20 cellular contexts compared by ENCODE assay signal in genomic region chr5:108753877-108754276, GRCh38. TPM values are rescaled to one million over a fixed set of nuclear protein-coding genes. Genes with fewer than 3 reads are reported as not detected.
DNase-seq lines count a peak whose midpoint lies in the region; ATAC-seq, FAIRE-seq and TF ChIP-seq lines count a peak whose summit lies in the region.
"Had no signal": no experiment of that assay in that cellular context is flagged by ENCODE, and none has a peak within 500 bp of the region (broad histone marks: within the 10 kb centered on the region; RNA-seq: fewer than 3 reads in every experiment).

No MANE protein-coding gene starts in this region.

- no peak overlapping the region for H3K27ac ChIP-seq in body of pancreas
- H3K27ac ChIP-seq in effector memory CD4-positive, alpha-beta T cell (ENCODE audit: insufficient read depth, low read length, poor library complexity, severe bottlenecking) = no peak overlapping the region
- H3K27ac ChIP-seq: thoracic aorta had no signal

- no peak for ATAC-seq in body of pancreas
- ATAC-seq in natural killer cell treated with Interleukin-12 subunit alpha and Interleukin-12 subunit beta and Interleukin-15 and Interleukin-18, amount 100 ng/mL, for 72 hours = no peak
- ATAC-seq: left ventricle myocardium superior, natural killer cell had no signal

- peaks cover under 1% of the 10 kb centered on the region for H3K9me3 Mint-ChIP-seq in osteocyte (ENCODE audit: unreplicated experiment)
- H3K9me3 Mint-ChIP-seq in natural killer cell treated with Interleukin-12 subunit alpha and Interleukin-12 subunit beta and Interleukin-15 and Interleukin-18, amount 100 ng/mL, for 72 hours = no peaks in the 10 kb centered on the region
- H3K9me3 Mint-ChIP-seq: activated T-helper 2 cell treated with anti-CD3 and anti-CD28 coated beads, Interferon-gamma antibody, Interleukin-2, Interleukin-4, amounts not matched to agents 10 μg/mL and 5 μg/mL and 100 μg/mL, durations not matched to agents 14 hours and 24 hours and 36 hours; CD4-positive, alpha-beta memory T cell; endodermal cell; natural killer cell had no signal

- H3K9me3 ChIP-seq in body of pancreas = no peaks in the 10 kb centered on the region
- H3K9me3 ChIP-seq in effector memory CD4-positive, alpha-beta T cell (ENCODE audit: control insufficient read depth, low read length) = no peaks in the 10 kb centered on the region
- H3K9me3 ChIP-seq: sigmoid colon, thoracic aorta had no signal

- H3K4me1 ChIP-seq in body of pancreas = peaks cover 8% of the 10 kb centered on the region
- peaks cover 4% of the 10 kb centered on the region for H3K4me1 ChIP-seq in effector memory CD4-positive, alpha-beta T cell (ENCODE audit: control insufficient read depth, insufficient read depth, low read length, poor library complexity, severe bottlenecking)

- FAIRE-seq in GM18507 (lab: Jason Lieb, UNC) = peak; percentile 24

- H3K27me3 Mint-ChIP-seq in osteocyte (ENCODE audit: unreplicated experiment) = no peaks in the 10 kb centered on the region
- no peaks in the 10 kb centered on the region for H3K27me3 Mint-ChIP-seq in natural killer cell treated with Interleukin-12 subunit alpha and Interleukin-12 subunit beta and Interleukin-15 and Interleukin-18, amount 100 ng/mL, for 72 hours
- H3K27me3 Mint-ChIP-seq: CD4-positive, alpha-beta memory T cell had no signal

- H3K4me3 Mint-ChIP-seq in osteocyte (ENCODE audit: unreplicated experiment) = no peak overlapping the region
- no peak overlapping the region for H3K4me3 Mint-ChIP-seq in natural killer cell treated with Interleukin-12 subunit alpha and Interleukin-12 subunit beta and Interleukin-15 and Interleukin-18, amount 100 ng/mL, for 72 hours
- H3K4me3 Mint-ChIP-seq: CD4-positive, alpha-beta memory T cell; endodermal cell; natural killer cell had no signal

- WGBS in body of pancreas, 2 donors = 76 to 83% methylated on average over 6 of the region's 6 CpGs

- no peak for TF ChIP-seq CTCF in choroid plexus epithelial cell (conservative IDR thresholded peaks at IDR 0.05; ENCODE audit: low read depth, low read length)
- TF ChIP-seq CTCF in osteocyte (IDR thresholded peaks at IDR 0.05) = no peak
- no peak for TF ChIP-seq CTCF in body of pancreas (IDR thresholded peaks at IDR 0.05)

- peaks cover 3% of the 10 kb centered on the region for H3K36me3 Mint-ChIP-seq in osteocyte (ENCODE audit: unreplicated experiment)
- no peaks in the 10 kb centered on the region for H3K36me3 Mint-ChIP-seq in natural killer cell treated with Interleukin-12 subunit alpha and Interleukin-12 subunit beta and Interleukin-15 and Interleukin-18, amount 100 ng/mL, for 72 hours
- H3K36me3 Mint-ChIP-seq: natural killer cell had no signal

- intact Hi-C loops in body of pancreas (cut with DNase I) = no loop called here

- no peak for TF ChIP-seq POLR2A in body of pancreas (IDR thresholded peaks at IDR 0.05)

- H3K27ac Mint-ChIP-seq in osteocyte (ENCODE audit: unreplicated experiment) = peak overlapping the region; percentile 16
- H3K27ac Mint-ChIP-seq in natural killer cell treated with Interleukin-12 subunit alpha and Interleukin-12 subunit beta and Interleukin-15 and Interleukin-18, amount 100 ng/mL, for 72 hours = no peak overlapping the region
- H3K27ac Mint-ChIP-seq: activated T-helper 2 cell treated with anti-CD3 and anti-CD28 coated beads, Interferon-gamma antibody, Interleukin-2, Interleukin-4, amounts not matched to agents 10 μg/mL and 5 μg/mL and 100 μg/mL, durations not matched to agents 14 hours and 24 hours and 36 hours; CD4-positive, alpha-beta memory T cell; endodermal cell; natural killer cell had no signal

- no peaks in the 10 kb centered on the region for H3K27me3 ChIP-seq in body of pancreas
- H3K27me3 ChIP-seq in effector memory CD4-positive, alpha-beta T cell (replicated peaks; ENCODE audit: control insufficient read depth, insufficient read depth, low read length, poor library complexity, severe bottlenecking) = no peaks in the 10 kb centered on the region
- H3K27me3 ChIP-seq: sigmoid colon had no signal

- H3K4me3 ChIP-seq in choroid plexus epithelial cell (ENCODE audit: low read depth, low read length) = no peak overlapping the region
- H3K4me3 ChIP-seq in body of pancreas = no peak overlapping the region
- H3K4me3 ChIP-seq in effector memory CD4-positive, alpha-beta T cell (ENCODE audit: insufficient read depth, low read depth, low read length, poor library complexity, severe bottlenecking) = no peak overlapping the region
- H3K4me3 ChIP-seq: thoracic aorta had no signal

- DNase-seq in GM18507 (ENCODE audit: extremely low spot score, insufficient read length, low read depth) (no peak), NCI-H226 (peak; percentile 65), choroid plexus epithelial cell (ENCODE audit: low read depth) (peak; percentile 34), osteocyte (ENCODE audit: extremely low spot score, unreplicated experiment) (no peak), body of pancreas (no peak), iPS-NIHi11 (ENCODE audit: low spot score) (no peak)
- DNase-seq in natural killer cell treated with Interleukin-12 subunit alpha and Interleukin-12 subunit beta and Interleukin-15 and Interleukin-18, amount 100 ng/mL, for 72 hours (ENCODE audit: low spot score) = no peak
- DNase-seq in effector memory CD4-positive, alpha-beta T cell = no peak
- DNase-seq: activated CD4-positive, alpha-beta T cell treated with anti-CD3 and anti-CD28 coated beads, Interleukin-2, amount 50 U/mL, for 1 hour; CD4-positive, alpha-beta memory T cell; endodermal cell; GF-D8; left ventricle myocardium superior; MV-4-11; natural killer cell; NCI-H2171 treated with DMSO at 0.1 percent for 48 hours; sigmoid colon; T-helper 1 cell had no signal

- peaks cover 24% of the 10 kb centered on the region for H3K4me1 Mint-ChIP-seq in osteocyte (ENCODE audit: unreplicated experiment)
- peaks cover 5 to 9% of the 10 kb centered on the region in 2 donors for H3K4me1 Mint-ChIP-seq in natural killer cell treated with Interleukin-12 subunit alpha and Interleukin-12 subunit beta and Interleukin-15 and Interleukin-18, amount 100 ng/mL, for 72 hours (ENCODE audit: low read depth in 2 of 2)

- no peaks in the 10 kb centered on the region for H3K36me3 ChIP-seq in body of pancreas (replicated peaks in 1 of 2; ENCODE audit: insufficient read depth in 1 of 2, low read depth in 2 of 2)
- no peaks in the 10 kb centered on the region for H3K36me3 ChIP-seq in effector memory CD4-positive, alpha-beta T cell (ENCODE audit: control insufficient read depth, insufficient read depth, low read length)
- H3K36me3 ChIP-seq: sigmoid colon, thoracic aorta had no signal

RNA-seq across cellular contexts. Expression of gene FER, which starts 6.2 kb away (rescaled TPM):
- total RNA-seq in osteocyte (27.7 and 38.2 TPM in 2 replicates), body of pancreas (10 to 100 TPM in 1 of 2 donors, 1 to 10 TPM in 1; 7.9 to 13.2 TPM)
- 10 to 100 TPM; 13.4 to 22.1 TPM for total RNA-seq in natural killer cell treated with Interleukin-12 subunit alpha and Interleukin-12 subunit beta and Interleukin-15 and Interleukin-18, amount 100 ng/mL, for 72 hours

Comparison
In these comparisons a context has a peak if more than half of its experiments do, and no peak if none do; other contexts are left out.
1. DNase-seq: peak in NCI-H226 (single experiment) and choroid plexus epithelial cell (single experiment); none in GM18507 (single experiment), osteocyte (single experiment), body of pancreas (0 of 4), natural killer cell treated with Interleukin-12 subunit alpha and Interleukin-12 subunit beta and Interleukin-15 and Interleukin-18, amount 100 ng/mL, for 72 hours (single experiment), effector memory CD4-positive, alpha-beta T cell (0 of 3) and iPS-NIHi11 (single experiment).